ENCODE assay signal across 1 cellular context in genomic region chr5:44808435-44809214, GRCh38.
TF ChIP-seq lines count a peak whose summit lies in the region.

Gene MRPS30, plus strand, starts transcription at chr5:44808947. Its CDS starts 16 bp downstream, at chr5:44808963.

TF ChIP-seq in HepG2, 621 proteins besides CTCF, POLR2A, EP300 and RAD21 (continued from another document and continues in another):
- TF ChIP-seq SPEN (CRISPR knock-in tag; IDR thresholded peaks at IDR 0.05; ENCODE audit: low read depth) (peak; percentile 45; the same call in 1 of the 2 replicates), ZNF772 (CRISPR knock-in tag; IDR thresholded peaks at IDR 0.05) (peak; percentile 77; the same call in 1 of the 2 replicates), MAF1 (CRISPR knock-in tag; IDR thresholded peaks at IDR 0.05; ENCODE audit: borderline replicate concordance) (no peak), ZNF101 (CRISPR knock-in tag; IDR thresholded peaks at IDR 0.05; ENCODE audit: borderline replicate concordance, low read depth) (no peak), TEF (CRISPR knock-in tag; IDR thresholded peaks at IDR 0.05) (0 out of 2 replicates have a peak, but pooled peaks have one; percentile 16), HMG20A (CRISPR knock-in tag; IDR thresholded peaks at IDR 0.05; ENCODE audit: borderline replicate concordance) (no peak), ZGPAT (CRISPR knock-in tag; IDR thresholded peaks at IDR 0.05) (peak; percentile 93), CREBL2 (CRISPR knock-in tag; IDR thresholded peaks at IDR 0.05; ENCODE audit: borderline replicate concordance) (no peak; the same call in 1 of the 2 replicates), SOX13 (IDR thresholded peaks at IDR 0.05) (no peak), SOX13 (CRISPR knock-in tag; conservative IDR thresholded peaks at IDR 0.05 in 1 of 2, IDR thresholded peaks at IDR 0.05 in 1 of 2) (peak in 1 of 2 experiments; percentile 70; a peak in 2 of 4 replicates), ZNF567 (CRISPR knock-in tag; IDR thresholded peaks at IDR 0.05; ENCODE audit: borderline replicate concordance) (no peak), HNRNPH1 (optimal IDR thresholded peaks at IDR 0.05; ENCODE audit: low read depth, low read length) (no peak), CHCHD3 (CRISPR knock-in tag; IDR thresholded peaks at IDR 0.05) (0 out of 2 replicates have a peak, but pooled peaks have one; percentile 40), TBL1XR1 (IDR thresholded peaks at IDR 0.05; ENCODE audit: borderline replicate concordance, low read length, partially characterized antibody) (peak; percentile 32), FOXA1 (IDR thresholded peaks at IDR 0.05) (no peak), FOXA1 (CRISPR knock-in tag; IDR thresholded peaks at IDR 0.05) (0 out of 2 replicates have a peak, but pooled peaks have one; percentile 24), ZNF569 (CRISPR knock-in tag; IDR thresholded peaks at IDR 0.05; ENCODE audit: borderline replicate concordance) (no peak), ZNF704 (CRISPR knock-in tag; IDR thresholded peaks at IDR 0.05; ENCODE audit: borderline replicate concordance) (peak; percentile 80; the same call in 1 of the 2 replicates), ZNF331 (CRISPR knock-in tag; IDR thresholded peaks at IDR 0.05) (peak; percentile 19; the same call in 1 of the 2 replicates), THAP11 (CRISPR knock-in tag; IDR thresholded peaks at IDR 0.05) (peak; percentile 81), ZNF556 (CRISPR knock-in tag; IDR thresholded peaks at IDR 0.05; ENCODE audit: borderline replicate concordance) (no peak), ZNF546 (CRISPR knock-in tag; conservative IDR thresholded peaks at IDR 0.05) (no peak), NFRKB (IDR thresholded peaks at IDR 0.05) (no peak; the same call in 1 of the 2 replicates), ZNF503 (CRISPR knock-in tag; IDR thresholded peaks at IDR 0.05) (no peak), ZNF121 (CRISPR knock-in tag; IDR thresholded peaks at IDR 0.05) (no peak), CBFB (CRISPR knock-in tag; IDR thresholded peaks at IDR 0.05) (peak; percentile 72), ZSCAN29 (CRISPR knock-in tag; conservative IDR thresholded peaks at IDR 0.05) (no peak), JUN (CRISPR knock-in tag; IDR thresholded peaks at IDR 0.05) (peak; percentile 18; the same call in 1 of the 2 replicates), ZNF615 (CRISPR knock-in tag; IDR thresholded peaks at IDR 0.05; ENCODE audit: borderline replicate concordance) (no peak), THAP9 (CRISPR knock-in tag; IDR thresholded peaks at IDR 0.05; ENCODE audit: borderline replicate concordance) (peak; percentile 73; the same call in 1 of the 2 replicates), NFYC (CRISPR knock-in tag; IDR thresholded peaks at IDR 0.05) (peak; percentile 94), MXD1 (CRISPR knock-in tag; IDR thresholded peaks at IDR 0.05) (no peak; the same call in 1 of the 2 replicates), GABPB1 (CRISPR knock-in tag; IDR thresholded peaks at IDR 0.05) (peak; percentile 89), NONO (IDR thresholded peaks at IDR 0.05) (no peak), NONO (CRISPR knock-in tag; conservative IDR thresholded peaks at IDR 0.05) (peak; percentile 84), TSC22D2 (CRISPR knock-in tag; IDR thresholded peaks at IDR 0.05; ENCODE audit: borderline replicate concordance) (no peak), THAP7 (CRISPR knock-in tag; IDR thresholded peaks at IDR 0.05) (peak; percentile 85; the same call in 1 of the 2 replicates), PPARG (CRISPR knock-in tag; conservative IDR thresholded peaks at IDR 0.05) (no peak), GATA4 (IDR thresholded peaks at IDR 0.05; ENCODE audit: borderline replicate concordance, low read depth) (no peak), ARNTL (CRISPR knock-in tag; IDR thresholded peaks at IDR 0.05) (no peak), KLF13 (CRISPR knock-in tag; IDR thresholded peaks at IDR 0.05) (no peak), TRIM22 (IDR thresholded peaks at IDR 0.05) (no peak), ZNF274 (CRISPR knock-in tag; IDR thresholded peaks at IDR 0.05) (no peak), GTF2F1 (IDR thresholded peaks at IDR 0.05; ENCODE audit: low read length) (no peak), IKZF1 (IDR thresholded peaks at IDR 0.05) (no peak), FIP1L1 (IDR thresholded peaks at IDR 0.05; ENCODE audit: borderline replicate concordance, insufficient read depth, low read depth, low read length) (no peak), PRPF4 (IDR thresholded peaks at IDR 0.05; ENCODE audit: low read depth, low read length, poor library complexity, severe bottlenecking) (no peak), CC2D1A (CRISPR knock-in tag; IDR thresholded peaks at IDR 0.05) (no peak), HMGXB4 (CRISPR knock-in tag; IDR thresholded peaks at IDR 0.05; ENCODE audit: borderline replicate concordance in 1 of 2, low read depth in 1 of 2) (peak; percentile 73 to 76; a peak in 3 of 4 replicates), HDAC1 (CRISPR knock-in tag; IDR thresholded peaks at IDR 0.05) (peak; percentile 74; the same call in 1 of the 2 replicates), ZFP82 (CRISPR knock-in tag; IDR thresholded peaks at IDR 0.05; ENCODE audit: borderline replicate concordance) (0 out of 2 replicates have a peak, but pooled peaks have one; percentile 64), ZNF761 (CRISPR knock-in tag; conservative IDR thresholded peaks at IDR 0.05) (0 out of 2 replicates have a peak, but pooled peaks have one; percentile 64), PRDM15 (CRISPR knock-in tag; IDR thresholded peaks at IDR 0.05) (0 out of 2 replicates have a peak, but pooled peaks have one; percentile 9)
